Comparison of ENCODE assay signal across 8 cellular contexts in the genomic region with DNA sequence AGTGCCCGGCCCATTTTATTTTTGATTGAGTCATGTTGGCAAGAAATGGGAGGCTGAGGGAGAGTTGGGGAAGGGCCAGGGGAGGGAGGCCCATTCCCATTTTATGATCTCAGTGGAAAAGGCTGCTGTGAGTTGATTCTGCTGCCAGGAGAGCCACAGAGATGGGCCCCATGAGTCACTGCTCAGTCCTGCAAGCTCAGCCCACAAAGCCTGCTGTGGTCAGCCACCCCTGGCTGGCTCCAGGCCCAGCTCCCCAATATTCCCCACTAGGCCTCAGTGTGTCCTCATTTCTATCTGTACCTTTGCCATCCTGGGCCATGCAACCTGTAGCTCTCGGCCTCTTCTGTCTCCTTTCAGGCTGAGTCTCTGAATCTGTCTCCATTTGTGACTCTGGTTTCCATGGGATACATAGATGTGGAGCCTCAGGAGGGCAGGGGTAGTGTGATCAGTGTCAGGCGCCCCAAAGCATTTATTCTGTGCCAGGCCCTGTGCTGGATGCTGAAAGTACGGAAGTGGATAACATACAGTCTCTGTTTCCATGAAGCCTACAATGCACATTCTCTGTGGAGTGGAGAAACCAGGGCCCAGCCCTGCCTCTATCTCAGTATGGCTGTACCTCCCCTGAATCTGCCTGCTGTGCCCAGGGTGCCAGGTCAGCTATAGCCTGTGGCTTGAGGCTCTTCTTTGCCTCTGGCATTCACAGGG. TPM values are rescaled to one million over a fixed set of nuclear protein-coding genes. Genes with fewer than 3 reads are reported as not detected.
DNase-seq lines count a peak whose midpoint lies in the region; ATAC-seq, FAIRE-seq and TF ChIP-seq lines count a peak whose summit lies in the region.

No MANE protein-coding gene starts in this region.

- DNase-seq in ELR (ENCODE audit: low read depth) (peak; percentile 99), RCC 7860 (ENCODE audit: low spot score) (peak; percentile 98), endothelial cell of umbilical vein (ENCODE audit: low read depth, low spot score) (peak; percentile 87), posterior vena cava (ENCODE audit: low spot score) (peak; percentile 93), cerebellum (ENCODE audit: low spot score) (no peak), NCI-H526 treated with DMSO at 0.1 percent for 48 hours (lab: John Stamatoyannopoulos, UW) (no peak)

- no peak for TF ChIP-seq POLR2A in endothelial cell of umbilical vein (IDR thresholded peaks at IDR 0.05; ENCODE audit: low read depth, low read length)

- peak overlapping the region; percentile 25 for H3K9ac ChIP-seq in endothelial cell of umbilical vein (replicated peaks; ENCODE audit: extremely low read depth, insufficient read depth, low read length)

- ATAC-seq in GM21825 (IDR thresholded peaks at IDR 0.05; ENCODE audit: unreplicated experiment) (no peak), HG02623 (IDR thresholded peaks at IDR 0.05; ENCODE audit: unreplicated experiment) (no peak)

- no peaks in the 10 kb centered on the region for H4K20me1 ChIP-seq in endothelial cell of umbilical vein (replicated peaks; ENCODE audit: control insufficient read depth, extremely low read depth, insufficient read depth, low read length)

- H3K4me1 ChIP-seq in endothelial cell of umbilical vein (ENCODE audit: control insufficient read depth, extremely low read depth, insufficient read depth, low read length): peaks cover 21% of the 10 kb centered on the region

- peak overlapping the region; percentile 78 for H3K27ac ChIP-seq in endothelial cell of umbilical vein (ENCODE audit: insufficient read depth, low read depth, low read length)

- no peaks in the 10 kb centered on the region for H3K9me3 ChIP-seq in endothelial cell of umbilical vein (replicated peaks; ENCODE audit: control insufficient read depth, insufficient read depth, low read length)

- POLR2A ChIA-PET in endothelial cell of umbilical vein (lab: Charles Lee): interaction anchor here (0.6 to 1.3 kb wide), 5 partner anchors 17 to 874 kb away, joined by 3 to 5 read pairs (median 3); partner anchors contain the start of genes FHOD1 and TMEM208

- intact Hi-C loops in endothelial cell of umbilical vein (cut with micrococcal nuclease): loop anchor here (1.0 to 5.0 kb wide), 3 partner anchors 9 to 190 kb away; no protein-coding TSS in a partner anchor
- intact Hi-C loops in posterior vena cava (cut with DNase I): no loop called here

- CTCF ChIA-PET in endothelial cell of umbilical vein (lab: Charles Lee): interaction anchor here (0.7 to 3.5 kb wide), 14 partner anchors 8 to 154 kb away, joined by 3 to 35 read pairs (median 4); partner anchors contain the start of genes FHOD1, HSD11B2, KCTD19 and LRRC36

- dilution Hi-C loops in endothelial cell of umbilical vein (cut with MboI; ENCODE audit: extremely low pct_ligation_motif_present, low sequenced_read_pairs): no loop called here

- peaks cover 0 to 3% of the 10 kb centered on the region in 2 experiments for H3K36me3 ChIP-seq in endothelial cell of umbilical vein (ENCODE audit: control insufficient read depth in 2 of 2, extremely low read depth in 1 of 2, insufficient read depth in 2 of 2, low read length in 2 of 2)

- no peaks in the 10 kb centered on the region for H3K9me1 ChIP-seq in endothelial cell of umbilical vein (replicated peaks; ENCODE audit: control insufficient read depth, extremely low read depth, insufficient read depth, low read length)

- no TSS peak for BruUV-seq in endothelial cell of umbilical vein (replicated peaks; lab: Mats Ljungman, UMichigan)

- peak; percentile 98 for FAIRE-seq in RCC 7860 (lab: Jason Lieb, UNC)
- no peak for FAIRE-seq in endothelial cell of umbilical vein (lab: Jason Lieb, UNC)

- peak overlapping the region; percentile 59 for H3K4me2 ChIP-seq in endothelial cell of umbilical vein (ENCODE audit: insufficient read depth, low read length)

- no peak for TF ChIP-seq CTCF in endothelial cell of umbilical vein (IDR thresholded peaks at IDR 0.05; ENCODE audit: extremely low read depth in 1 of 2, insufficient read depth in 1 of 2, low read depth in 1 of 2, low read length in 2 of 2)

- no peak overlapping the region for H2AFZ ChIP-seq in endothelial cell of umbilical vein (ENCODE audit: low read depth, low read length)

- peaks cover 9% of the 10 kb centered on the region for H3K79me2 ChIP-seq in endothelial cell of umbilical vein (ENCODE audit: control insufficient read depth, insufficient read depth, low read length)

- no peaks in the 10 kb centered on the region for H3K27me3 ChIP-seq in endothelial cell of umbilical vein (ENCODE audit: control insufficient read depth in 2 of 2, insufficient read depth in 2 of 2, low read length in 2 of 2)

- H3K4me3 ChIP-seq in endothelial cell of umbilical vein (replicated peaks in 1 of 3; ENCODE audit: insufficient read depth in 1 of 3, low read depth in 1 of 3, low read length in 3 of 3): no peak overlapping the region

TF ChIP-seq in endothelial cell of umbilical vein, 7 proteins besides CTCF, POLR2A, EP300 and RAD21 (continues in another document):
- TF ChIP-seq JUN (IDR thresholded peaks at IDR 0.05; ENCODE audit: borderline replicate concordance, insufficient read depth, insufficient read length, low read depth) (peak; percentile 51), FOS (IDR thresholded peaks at IDR 0.05; ENCODE audit: borderline replicate concordance, insufficient read depth, low read length) (peak; percentile 93), POLR2AphosphoS5 (IDR thresholded peaks at IDR 0.05; ENCODE audit: insufficient read depth, low read depth, low read length) (peak; percentile 55), EZH2 (IDR thresholded peaks at IDR 0.05; ENCODE audit: borderline replicate concordance, low read depth, low read length, severe bottlenecking) (no peak), MYC (IDR thresholded peaks at IDR 0.05; ENCODE audit: low read depth, low read length) (no peak)
- TF ChIP-seq, protein P1, sequence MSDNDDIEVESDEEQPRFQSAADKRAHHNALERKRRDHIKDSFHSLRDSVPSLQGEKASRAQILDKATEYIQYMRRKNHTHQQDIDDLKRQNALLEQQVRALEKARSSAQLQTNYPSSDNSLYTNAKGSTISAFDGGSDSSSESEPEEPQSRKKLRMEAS (IDR thresholded peaks at IDR 0.05; ENCODE audit: insufficient read depth, insufficient read length): no peak

RNA-seq across cellular contexts. Expression of gene PLEKHG4, which starts 1.9 kb away (rescaled TPM):
- total RNA-seq in endothelial cell of umbilical vein (23.9 and 26.6 TPM in 2 replicates), posterior vena cava (1 to 10 TPM; 3.2 to 5.4 TPM), cerebellum (3.9 TPM)
- 34.8 and 35.6 TPM in 2 replicates for polyA plus RNA-seq in endothelial cell of umbilical vein
- 16.0 and 25.5 TPM in 2 replicates for polyA plus RNA-seq in endothelial cell of umbilical vein (2011; cell fraction: cytosol; rRNA removed)
- 203 and 244 TPM in 2 replicates for polyA plus RNA-seq in endothelial cell of umbilical vein (2011; cell fraction: nucleus; rRNA removed)
- polyA plus RNA-seq in endothelial cell of umbilical vein (2012): 51.6 and 59.7 TPM in 2 replicates
- 24.7 and 29.8 TPM in 2 replicates for polyA minus RNA-seq in endothelial cell of umbilical vein
- 16.2 TPM for polyA minus RNA-seq in endothelial cell of umbilical vein (2011; cell fraction: cytosol; rRNA and poly(A)+ RNA removed)
- polyA minus RNA-seq in endothelial cell of umbilical vein (2011; cell fraction: nucleus; rRNA and poly(A)+ RNA removed): 23.7 and 30.6 TPM in 2 replicates

RNA-seq across cellular contexts. Expression of gene SLC9A5, which starts 28.7 kb away (rescaled TPM):
- 2.8 and 4.2 TPM in 2 replicates for total RNA-seq in endothelial cell of umbilical vein
- polyA plus RNA-seq in endothelial cell of umbilical vein: 2.7 and 3.2 TPM in 2 replicates
- polyA plus RNA-seq in endothelial cell of umbilical vein (2011; cell fraction: cytosol; rRNA removed): 1.4 and 1.5 TPM in 2 replicates
- polyA plus RNA-seq in endothelial cell of umbilical vein (2011; cell fraction: nucleus; rRNA removed): 17.7 and 19.4 TPM in 2 replicates
- polyA plus RNA-seq in endothelial cell of umbilical vein (2012): 3.0 and 3.9 TPM in 2 replicates
- polyA minus RNA-seq in endothelial cell of umbilical vein: 2.2 and 2.7 TPM in 2 replicates
- 0.51 TPM for polyA minus RNA-seq in endothelial cell of umbilical vein (2011; cell fraction: cytosol; rRNA and poly(A)+ RNA removed)
- polyA minus RNA-seq in endothelial cell of umbilical vein (2011; cell fraction: nucleus; rRNA and poly(A)+ RNA removed): 2.5 and 3.0 TPM in 2 replicates
- total RNA-seq in posterior vena cava: 1 to 10 TPM in 1 of 2 donors, under 1 TPM in 1; 0.57 to 1.1 TPM
- 3.9 TPM for total RNA-seq in cerebellum

RNA-seq across cellular contexts. Expression of gene FHOD1, which starts 30.2 kb away (rescaled TPM):
- total RNA-seq in endothelial cell of umbilical vein (104 and 124 TPM in 2 replicates), posterior vena cava (10 to 100 TPM; 23.8 to 32.9 TPM), cerebellum (5.8 TPM)
- 63.6 and 78.6 TPM in 2 replicates for polyA plus RNA-seq in endothelial cell of umbilical vein
- 43.3 and 49.4 TPM in 2 replicates for polyA plus RNA-seq in endothelial cell of umbilical vein (2011; cell fraction: cytosol; rRNA removed)
- polyA plus RNA-seq in endothelial cell of umbilical vein (2011; cell fraction: nucleus; rRNA removed): 289 and 335 TPM in 2 replicates
- polyA plus RNA-seq in endothelial cell of umbilical vein (2012): 84.9 and 85.3 TPM in 2 replicates
- 44.3 and 55.7 TPM in 2 replicates for polyA minus RNA-seq in endothelial cell of umbilical vein
- polyA minus RNA-seq in endothelial cell of umbilical vein (2011; cell fraction: cytosol; rRNA and poly(A)+ RNA removed): 17.6 TPM
- polyA minus RNA-seq in endothelial cell of umbilical vein (2011; cell fraction: nucleus; rRNA and poly(A)+ RNA removed): 42.3 and 55.3 TPM in 2 replicates

RNA-seq across cellular contexts. Expression of gene KCTD19, which starts 49.1 kb away (rescaled TPM):
- total RNA-seq in endothelial cell of umbilical vein (0.16 and 0.44 TPM in 2 replicates), posterior vena cava (not detected), cerebellum (2.2 TPM)
- 0.10 and 0.21 TPM in 2 replicates for polyA plus RNA-seq in endothelial cell of umbilical vein
- polyA plus RNA-seq in endothelial cell of umbilical vein (2011; cell fraction: cytosol; rRNA removed): 0.19 and 0.31 TPM in 2 replicates
- 1.5 and 1.7 TPM in 2 replicates for polyA plus RNA-seq in endothelial cell of umbilical vein (2011; cell fraction: nucleus; rRNA removed)
- polyA plus RNA-seq in endothelial cell of umbilical vein (2012): 1.7 and 2.2 TPM in 2 replicates
- 1.2 and 1.8 TPM in 2 replicates for polyA minus RNA-seq in endothelial cell of umbilical vein
- polyA minus RNA-seq in endothelial cell of umbilical vein (2011; cell fraction: cytosol; rRNA and poly(A)+ RNA removed): 0.20 TPM
- polyA minus RNA-seq in endothelial cell of umbilical vein (2011; cell fraction: nucleus; rRNA and poly(A)+ RNA removed): 0.67 and 1.6 TPM in 2 replicates

RNA-seq across cellular contexts. Expression of gene LRRC36, which starts 49.2 kb away (rescaled TPM):
- total RNA-seq in endothelial cell of umbilical vein (2.0 and 2.4 TPM in 2 replicates), posterior vena cava (under 1 TPM in 1 of 2 donors, not detected in 1; 0.56 TPM), cerebellum (9.5 TPM)
- 0.30 and 0.37 TPM in 2 replicates for polyA plus RNA-seq in endothelial cell of umbilical vein
- 0.30 and 0.38 TPM in 2 replicates for polyA plus RNA-seq in endothelial cell of umbilical vein (2011; cell fraction: cytosol; rRNA removed)
- polyA plus RNA-seq in endothelial cell of umbilical vein (2011; cell fraction: nucleus; rRNA removed): 2.3 and 3.4 TPM in 2 replicates
- 1.6 and 2.0 TPM in 2 replicates for polyA plus RNA-seq in endothelial cell of umbilical vein (2012)
- 0.27 TPM in 1 of 2 replicates, not detected in the other for polyA minus RNA-seq in endothelial cell of umbilical vein
- polyA minus RNA-seq in endothelial cell of umbilical vein (2011; cell fraction: cytosol; rRNA and poly(A)+ RNA removed): not detected
- polyA minus RNA-seq in endothelial cell of umbilical vein (2011; cell fraction: nucleus; rRNA and poly(A)+ RNA removed): 1.2 and 1.3 TPM in 2 replicates

Comparison
In these comparisons a context has a peak if more than half of its experiments do, and no peak if none do; other contexts are left out.
1. DNase-seq: peak in ELR (single experiment), RCC 7860 (single experiment), endothelial cell of umbilical vein (single experiment) and posterior vena cava (single experiment); none in cerebellum (single experiment) and NCI-H526 treated with DMSO at 0.1 percent for 48 hours (single experiment).